In the genomic region with DNA sequence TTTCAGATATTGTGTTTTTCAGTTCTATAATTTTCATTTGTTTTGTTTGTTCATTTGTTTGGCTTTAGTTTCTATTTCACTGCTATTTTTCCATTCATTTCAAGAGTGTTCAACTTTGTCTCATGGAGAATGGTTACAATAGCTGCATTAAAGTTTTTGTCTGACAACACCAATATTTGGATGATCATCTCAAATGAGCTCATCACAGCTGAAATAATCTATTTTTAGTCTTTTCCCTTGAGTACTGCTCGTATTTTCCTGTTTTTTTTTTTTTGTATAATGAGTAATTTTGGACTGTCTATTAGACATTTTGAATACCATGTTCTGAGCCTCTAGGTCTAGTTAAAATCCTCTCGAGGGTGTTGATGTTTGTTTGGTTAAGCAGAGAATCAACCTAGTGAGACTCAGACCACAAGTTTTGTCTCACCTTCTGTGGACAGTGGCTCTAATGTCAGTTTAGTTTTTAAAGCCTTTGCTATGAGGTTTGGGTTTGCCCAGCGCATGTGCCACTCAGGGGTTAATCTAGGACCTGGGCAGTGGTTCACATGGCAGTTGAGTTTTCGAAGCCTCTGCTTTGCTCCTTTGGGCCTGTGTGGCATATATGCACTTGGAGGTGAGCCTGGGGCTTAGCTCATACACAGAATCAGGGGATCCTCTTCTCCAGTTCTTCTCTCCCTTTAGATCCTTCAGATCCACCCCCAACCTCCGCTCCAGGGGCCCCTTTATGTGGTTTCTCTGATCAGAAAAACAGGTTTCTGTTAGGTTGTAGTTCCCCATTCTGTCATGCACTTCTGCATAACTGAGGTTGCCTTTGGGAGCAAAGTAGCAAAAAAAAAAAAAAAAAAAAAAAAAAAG, we compare ENCODE assay signal across 1 cellular context.
TF ChIP-seq lines count a peak whose summit lies in the region.

No MANE protein-coding gene starts in this region.

TF ChIP-seq in GM12878, 131 proteins besides CTCF, POLR2A, EP300 and RAD21 (continued from another document):
- TF ChIP-seq PAX5 (IDR thresholded peaks at IDR 0.05; ENCODE audit: borderline replicate concordance, low read depth, low read length): no peak
- peak; percentile 94 for TF ChIP-seq ZNF384 (IDR thresholded peaks at IDR 0.05; ENCODE audit: borderline replicate concordance, low read depth, low read length)
- TF ChIP-seq, protein P1, sequence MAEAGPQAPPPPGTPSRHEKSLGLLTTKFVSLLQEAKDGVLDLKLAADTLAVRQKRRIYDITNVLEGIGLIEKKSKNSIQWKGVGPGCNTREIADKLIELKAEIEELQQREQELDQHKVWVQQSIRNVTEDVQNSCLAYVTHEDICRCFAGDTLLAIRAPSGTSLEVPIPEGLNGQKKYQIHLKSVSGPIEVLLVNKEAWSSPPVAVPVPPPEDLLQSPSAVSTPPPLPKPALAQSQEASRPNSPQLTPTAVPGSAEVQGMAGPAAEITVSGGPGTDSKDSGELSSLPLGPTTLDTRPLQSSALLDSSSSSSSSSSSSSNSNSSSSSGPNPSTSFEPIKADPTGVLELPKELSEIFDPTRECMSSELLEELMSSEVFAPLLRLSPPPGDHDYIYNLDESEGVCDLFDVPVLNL (IDR thresholded peaks at IDR 0.05; ENCODE audit: low read depth, low read length): no peak
- TF ChIP-seq, protein P2, sequence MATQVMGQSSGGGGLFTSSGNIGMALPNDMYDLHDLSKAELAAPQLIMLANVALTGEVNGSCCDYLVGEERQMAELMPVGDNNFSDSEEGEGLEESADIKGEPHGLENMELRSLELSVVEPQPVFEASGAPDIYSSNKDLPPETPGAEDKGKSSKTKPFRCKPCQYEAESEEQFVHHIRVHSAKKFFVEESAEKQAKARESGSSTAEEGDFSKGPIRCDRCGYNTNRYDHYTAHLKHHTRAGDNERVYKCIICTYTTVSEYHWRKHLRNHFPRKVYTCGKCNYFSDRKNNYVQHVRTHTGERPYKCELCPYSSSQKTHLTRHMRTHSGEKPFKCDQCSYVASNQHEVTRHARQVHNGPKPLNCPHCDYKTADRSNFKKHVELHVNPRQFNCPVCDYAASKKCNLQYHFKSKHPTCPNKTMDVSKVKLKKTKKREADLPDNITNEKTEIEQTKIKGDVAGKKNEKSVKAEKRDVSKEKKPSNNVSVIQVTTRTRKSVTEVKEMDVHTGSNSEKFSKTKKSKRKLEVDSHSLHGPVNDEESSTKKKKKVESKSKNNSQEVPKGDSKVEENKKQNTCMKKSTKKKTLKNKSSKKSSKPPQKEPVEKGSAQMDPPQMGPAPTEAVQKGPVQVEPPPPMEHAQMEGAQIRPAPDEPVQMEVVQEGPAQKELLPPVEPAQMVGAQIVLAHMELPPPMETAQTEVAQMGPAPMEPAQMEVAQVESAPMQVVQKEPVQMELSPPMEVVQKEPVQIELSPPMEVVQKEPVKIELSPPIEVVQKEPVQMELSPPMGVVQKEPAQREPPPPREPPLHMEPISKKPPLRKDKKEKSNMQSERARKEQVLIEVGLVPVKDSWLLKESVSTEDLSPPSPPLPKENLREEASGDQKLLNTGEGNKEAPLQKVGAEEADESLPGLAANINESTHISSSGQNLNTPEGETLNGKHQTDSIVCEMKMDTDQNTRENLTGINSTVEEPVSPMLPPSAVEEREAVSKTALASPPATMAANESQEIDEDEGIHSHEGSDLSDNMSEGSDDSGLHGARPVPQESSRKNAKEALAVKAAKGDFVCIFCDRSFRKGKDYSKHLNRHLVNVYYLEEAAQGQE (IDR thresholded peaks at IDR 0.05; ENCODE audit: low read depth, low read length): no peak
- no peak for TF ChIP-seq ETV6 (conservative IDR thresholded peaks at IDR 0.05 in 1 of 2, IDR thresholded peaks at IDR 0.05 in 1 of 2; ENCODE audit: borderline replicate concordance in 1 of 2, low read depth in 1 of 2)
- no peak for TF ChIP-seq STAT3 (IDR thresholded peaks at IDR 0.05; ENCODE audit: low read depth, low read length)
- no peak for TF ChIP-seq EZH2 (IDR thresholded peaks at IDR 0.05; ENCODE audit: borderline replicate concordance, control insufficient read depth, low read depth, low read length)
- TF ChIP-seq EED (IDR thresholded peaks at IDR 0.05; ENCODE audit: low read depth): peak; percentile 98
- TF ChIP-seq SMAD5 (IDR thresholded peaks at IDR 0.05; ENCODE audit: low read depth): no peak
- TF ChIP-seq KDM1A (IDR thresholded peaks at IDR 0.05; ENCODE audit: borderline replicate concordance): no peak
- TF ChIP-seq HDAC2 (IDR thresholded peaks at IDR 0.05): no peak
- TF ChIP-seq NFXL1 (IDR thresholded peaks at IDR 0.05; ENCODE audit: borderline replicate concordance): no peak
- TF ChIP-seq, protein P3, sequence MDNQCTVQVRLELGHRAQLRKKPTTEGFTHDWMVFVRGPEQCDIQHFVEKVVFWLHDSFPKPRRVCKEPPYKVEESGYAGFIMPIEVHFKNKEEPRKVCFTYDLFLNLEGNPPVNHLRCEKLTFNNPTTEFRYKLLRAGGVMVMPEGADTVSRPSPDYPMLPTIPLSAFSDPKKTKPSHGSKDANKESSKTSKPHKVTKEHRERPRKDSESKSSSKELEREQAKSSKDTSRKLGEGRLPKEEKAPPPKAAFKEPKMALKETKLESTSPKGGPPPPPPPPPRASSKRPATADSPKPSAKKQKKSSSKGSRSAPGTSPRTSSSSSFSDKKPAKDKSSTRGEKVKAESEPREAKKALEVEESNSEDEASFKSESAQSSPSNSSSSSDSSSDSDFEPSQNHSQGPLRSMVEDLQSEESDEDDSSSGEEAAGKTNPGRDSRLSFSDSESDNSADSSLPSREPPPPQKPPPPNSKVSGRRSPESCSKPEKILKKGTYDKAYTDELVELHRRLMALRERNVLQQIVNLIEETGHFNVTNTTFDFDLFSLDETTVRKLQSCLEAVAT (IDR thresholded peaks at IDR 0.05): peak; percentile 79; the same call in 1 of the 2 replicates
- no peak for TF ChIP-seq PML (IDR thresholded peaks at IDR 0.05; ENCODE audit: low read length)
- peak; percentile 91 for TF ChIP-seq FOXM1 (IDR thresholded peaks at IDR 0.05; ENCODE audit: low read depth, low read length)
- no peak; the same call in 1 of the 2 replicates for TF ChIP-seq HDGF (IDR thresholded peaks at IDR 0.05)
- TF ChIP-seq TCF12 (IDR thresholded peaks at IDR 0.05; ENCODE audit: low read depth, low read length): no peak
- 0 out of 2 replicates have a peak, but pooled peaks have one; percentile 46 for TF ChIP-seq CBFB (IDR thresholded peaks at IDR 0.05; ENCODE audit: low read depth)
- no peak for TF ChIP-seq ZNF207 (IDR thresholded peaks at IDR 0.05; ENCODE audit: borderline replicate concordance)
- no peak for TF ChIP-seq CHD4 (IDR thresholded peaks at IDR 0.05)
